ENCODE assay signal across 8 cellular contexts in genomic region chr10:21524526-21525366, GRCh38. TPM values are rescaled to one million over a fixed set of nuclear protein-coding genes. Genes with fewer than 3 reads are reported as not detected.
DNase-seq lines count a peak whose midpoint lies in the region; ATAC-seq lines count a peak whose summit lies in the region.

No MANE protein-coding gene starts in this region.

- no CpG with 5 or more reads among the region's 23 CpGs for WGBS in mesendoderm (ENCODE audit: extremely low coverage, insufficient coverage, low lambda C conversion rate)
- WGBS in aorta, 2 donors: 1% methylated on average over 22 to 23 of the region's 23 CpGs

- peak overlapping the region; percentile 91 for H3K9ac ChIP-seq in mesendoderm (ENCODE audit: low read length)

- H2BK120ac ChIP-seq in mesendoderm (ENCODE audit: low read depth, low read length): peak overlapping the region; percentile 93

- H3K4ac ChIP-seq in mesendoderm (ENCODE audit: low read depth, low read length): peak overlapping the region; percentile 77

- H3K18ac ChIP-seq in mesendoderm (ENCODE audit: low read length): peak overlapping the region; percentile 100

- peak; percentile 75 for DNase-seq in NCI-H82 (lab: John Stamatoyannopoulos, UW)
- DNase-seq in NCI-H82 treated with DMSO at 0.1 percent for 48 hours (lab: John Stamatoyannopoulos, UW; ENCODE audit: unreplicated experiment): no peak
- peak; percentile 62 for DNase-seq in NCI-H69 (lab: John Stamatoyannopoulos, UW)
- peak; percentile 72 for DNase-seq in mesendoderm
- peak in 1 of 2 donors; percentile 56 for DNase-seq in aorta
- DNase-seq in 8988T: no peak
- DNase-seq in stimulated activated CD4-positive, alpha-beta T cell treated with anti-CD3 and anti-CD28 coated beads, Interleukin-2, amount 100 ng/mL, for 48 hours: no peak

- H3K36me3 ChIP-seq in mesendoderm (ENCODE audit: control insufficient read depth, insufficient read depth, low read length) (no peaks in the 10 kb centered on the region), aorta (ENCODE audit: control insufficient read depth in 1 of 2, insufficient read depth in 2 of 2, low read length in 1 of 2) (no peaks in the 10 kb centered on the region)

- H3K4me3 ChIP-seq in mesendoderm (ENCODE audit: low read length) (peak overlapping the region; percentile 61), aorta (ENCODE audit: low read length in 2 of 2) (peak overlapping the region; percentile 61 to 62)

- peaks cover 11% of the 10 kb centered on the region for H3K4me1 ChIP-seq in mesendoderm (ENCODE audit: control insufficient read depth, low read depth, low read length)
- peaks cover 0 to under 1% of the 10 kb centered on the region in 2 donors for H3K4me1 ChIP-seq in aorta (ENCODE audit: control insufficient read depth in 1 of 2, insufficient read depth in 2 of 2, low read length in 2 of 2)

- no peak overlapping the region for H3K23ac ChIP-seq in mesendoderm (ENCODE audit: low read length)

- H4K8ac ChIP-seq in mesendoderm (ENCODE audit: low read depth, low read length): peak overlapping the region; percentile 81

- H3K79me1 ChIP-seq in mesendoderm (ENCODE audit: low read length): no peaks in the 10 kb centered on the region

- H3K27me3 ChIP-seq in mesendoderm (ENCODE audit: insufficient read depth, low read length, poor library complexity) (no peaks in the 10 kb centered on the region), aorta (ENCODE audit: control insufficient read depth in 1 of 2, insufficient read depth in 2 of 2, low read length in 1 of 2) (no peaks in the 10 kb centered on the region)

- peak overlapping the region; percentile 47 for H2BK15ac ChIP-seq in mesendoderm (replicated peaks; ENCODE audit: low read depth)

- no peaks in the 10 kb centered on the region for H3K79me2 ChIP-seq in mesendoderm (ENCODE audit: control insufficient read depth, insufficient read depth, low read length)

- no peak for ATAC-seq in aorta (ENCODE audit: low FRiP score)

- peak overlapping the region; percentile 80 for H2AK5ac ChIP-seq in mesendoderm (ENCODE audit: low read length)

- H3K27ac ChIP-seq in cingulate gyrus (ENCODE audit: low read depth, low read length) (peak overlapping the region; percentile 94), mesendoderm (ENCODE audit: low read depth, low read length) (peak overlapping the region; percentile 99), aorta (ENCODE audit: low read depth in 1 of 2, low read length in 2 of 2) (peak overlapping the region; percentile 7 to 94)

- peak overlapping the region; percentile 85 for H3K4me2 ChIP-seq in mesendoderm (ENCODE audit: low read length)

- H3K56ac ChIP-seq in mesendoderm (ENCODE audit: low read length): peak overlapping the region; percentile 91

- intact Hi-C loops in aorta (cut with DNase I): loop anchor here (10.0 kb wide), 2 partner anchors 800 to 1960 kb away; partner anchors contain the start of gene BMI1 (in 1 of the 2)

- H3K9me3 ChIP-seq in aorta (ENCODE audit: control insufficient read depth, low read length): no peaks in the 10 kb centered on the region

- peak overlapping the region; percentile 78 for H4K5ac ChIP-seq in mesendoderm (ENCODE audit: low read length)

- H2BK5ac ChIP-seq in mesendoderm (ENCODE audit: low read length): peak overlapping the region; percentile 64

RNA-seq across cellular contexts. Expression of gene SKIDA1, which starts 0.7 kb away (rescaled TPM):
- polyA plus RNA-seq in mesendoderm (2013, experiment 1 of 2): 1.6 TPM
- polyA plus RNA-seq in mesendoderm (2013, experiment 2 of 2): 1.7 TPM
- 1 to 10 TPM; 1.2 to 1.4 TPM for total RNA-seq in aorta
- polyA plus RNA-seq in aorta: under 1 TPM; 0.15 to 0.75 TPM

RNA-seq across cellular contexts. Expression of gene MLLT10, which starts 9.3 kb away (rescaled TPM):
- polyA plus RNA-seq in mesendoderm (2013, experiment 1 of 2): 37.4 TPM
- polyA plus RNA-seq in mesendoderm (2013, experiment 2 of 2): 40.3 TPM
- total RNA-seq in aorta: 10 to 100 TPM; 35.5 to 75.3 TPM
- 10 to 100 TPM in 1 of 2 donors, 1 to 10 TPM in 1; 8.4 to 17.1 TPM for polyA plus RNA-seq in aorta

Comparison
In these comparisons a context has a peak if more than half of its experiments do, and no peak if none do; other contexts are left out.
1. DNase-seq: peak in NCI-H82 (single experiment), NCI-H69 (single experiment) and mesendoderm (single experiment); none in NCI-H82 treated with DMSO at 0.1 percent for 48 hours (single experiment), 8988T (single experiment) and stimulated activated CD4-positive, alpha-beta T cell treated with anti-CD3 and anti-CD28 coated beads, Interleukin-2, amount 100 ng/mL, for 48 hours (0 of 2).
2. Peak in every context shown above with its lines, with median percentiles within 50 percentile points of each other: H3K27ac ChIP-seq.